In genomic region chr5:142834504-142834903, GRCh38 we compare ENCODE assay signal across 28 cellular contexts.
"Had no signal": no experiment of that assay in that cellular context is flagged by ENCODE, and none has a peak within 500 bp of the region (broad histone marks: within the 10 kb centered on the region; RNA-seq: fewer than 3 reads in every experiment).

No MANE protein-coding gene starts in this region.

- H3K27me3 Mint-ChIP-seq: activated CD4-positive, alpha-beta T cell treated with anti-CD3 and anti-CD28 coated beads for 36 hours; activated naive CD8-positive, alpha-beta T cell; activated T-cell treated with anti-CD3 and anti-CD28 coated beads, Interleukin-2, amount 50 U/mL, for 24 hours; activated T-helper 17 cell treated with anti-CD3 and anti-CD28 coated beads, Interleukin-2, amount 50 U/mL, for 72 hours; stimulated activated naive B cell treated with anti-CD40 and anti-IgM and Interleukin-4, amounts not matched to agents 10 μg/mL and 1 μg/mL and 100 μg/mL, for 72 hours had no signal

- H3K4me3 Mint-ChIP-seq: activated CD4-positive, alpha-beta T cell treated with anti-CD3 and anti-CD28 coated beads for 36 hours; activated naive CD8-positive, alpha-beta T cell; activated T-cell treated with anti-CD3 and anti-CD28 coated beads, Interleukin-2, amount 50 U/mL, for 24 hours; activated T-helper 17 cell treated with anti-CD3 and anti-CD28 coated beads, Interleukin-2, amount 50 U/mL, for 72 hours; stimulated activated naive B cell treated with anti-CD40 and anti-IgM and Interleukin-4, amounts not matched to agents 10 μg/mL and 1 μg/mL and 100 μg/mL, for 72 hours; WTC11 had no signal

- H3K9me3 Mint-ChIP-seq: activated T-cell treated with anti-CD3 and anti-CD28 coated beads, Interleukin-2, amount 50 U/mL, for 24 hours; activated T-helper 17 cell treated with anti-CD3 and anti-CD28 coated beads, Interleukin-2, amount 50 U/mL, for 72 hours; natural killer cell treated with Interleukin-12 subunit alpha and Interleukin-12 subunit beta and Interleukin-15 and Interleukin-18, amount 100 ng/mL, for 72 hours; stimulated activated naive B cell treated with anti-CD40 and anti-IgM and Interleukin-4, amounts not matched to agents 10 μg/mL and 1 μg/mL and 100 μg/mL, for 72 hours; WTC11 had no signal

- H3K27ac Mint-ChIP-seq: activated CD4-positive, alpha-beta T cell treated with anti-CD3 and anti-CD28 coated beads for 36 hours; activated naive CD8-positive, alpha-beta T cell; activated T-cell treated with anti-CD3 and anti-CD28 coated beads, Interleukin-2, amount 50 U/mL, for 24 hours; activated T-helper 17 cell treated with anti-CD3 and anti-CD28 coated beads, Interleukin-2, amount 50 U/mL, for 72 hours; stimulated activated naive B cell treated with anti-CD40 and anti-IgM and Interleukin-4, amounts not matched to agents 10 μg/mL and 1 μg/mL and 100 μg/mL, for 72 hours; WTC11 had no signal

- H3K27ac ChIP-seq: adrenal gland, ascending aorta, brain microvascular endothelial cell, dorsolateral prefrontal cortex, lower lobe of right lung, pancreas, psoas muscle, right lobe of liver, skin epidermis, thoracic aorta, upper lobe of left lung had no signal

- H3K36me3 ChIP-seq: adrenal gland, ascending aorta, brain microvascular endothelial cell, heart right ventricle, lower lobe of right lung, pancreas, right lobe of liver, thoracic aorta, upper lobe of left lung had no signal

- H3K9me3 ChIP-seq: adrenal gland, ascending aorta, heart right ventricle, lower lobe of right lung, pancreas, psoas muscle, right lobe of liver, thoracic aorta, upper lobe of left lung had no signal

- H3K36me3 Mint-ChIP-seq: natural killer cell treated with Interleukin-12 subunit alpha and Interleukin-12 subunit beta and Interleukin-15 and Interleukin-18, amount 100 ng/mL, for 72 hours; stimulated activated naive B cell treated with anti-CD40 and anti-IgM and Interleukin-4, amounts not matched to agents 10 μg/mL and 1 μg/mL and 100 μg/mL, for 72 hours; WTC11 had no signal

- H3K27me3 ChIP-seq: adrenal gland, ascending aorta, brain microvascular endothelial cell, dorsolateral prefrontal cortex, heart right ventricle, pancreas, right lobe of liver, upper lobe of left lung had no signal

- H3K4me1 ChIP-seq: right lobe of liver had no signal

- H3K4me3 ChIP-seq: adrenal gland, ascending aorta, dorsolateral prefrontal cortex, heart right ventricle, lower lobe of right lung, pancreas, psoas muscle, right lobe of liver, skin epidermis, thoracic aorta, upper lobe of left lung had no signal

- H3K4me1 Mint-ChIP-seq: activated T-helper 17 cell treated with anti-CD3 and anti-CD28 coated beads, Interleukin-2, amount 50 U/mL, for 72 hours had no signal

- ATAC-seq: activated CD4-positive, alpha-beta T cell treated with anti-CD3 and anti-CD28 coated beads for 36 hours; activated T-helper 17 cell treated with anti-CD3 and anti-CD28 coated beads, Interleukin-2, amount 50 U/mL, for 72 hours; heart right ventricle; lower lobe of right lung; natural killer cell treated with Interleukin-12 subunit alpha and Interleukin-12 subunit beta and Interleukin-15 and Interleukin-18, amount 100 ng/mL, for 72 hours; psoas muscle; stimulated activated naive B cell treated with anti-CD40 and anti-IgM and Interleukin-4, amounts not matched to agents 10 μg/mL and 1 μg/mL and 100 μg/mL, for 72 hours; WTC11 had no signal

- DNase-seq: activated CD4-positive, alpha-beta T cell treated with anti-CD3 and anti-CD28 coated beads for 36 hours; activated CD4-positive, alpha-beta T cell treated with anti-CD3 and anti-CD28 coated beads, Interleukin-2, amount 50 U/mL, for 4 hours; activated CD8-positive, alpha-beta memory T cell treated with anti-CD3 and anti-CD28 coated beads for 24 hours; activated CD8-positive, alpha-beta memory T cell treated with anti-CD3 and anti-CD28 coated beads, Interleukin-2, amount 50 U/mL, for 4 hours; activated T-cell treated with anti-CD3 and anti-CD28 coated beads, Interleukin-2, amount 50 U/mL, for 24 hours; adrenal gland; brain microvascular endothelial cell; caudate nucleus; dorsolateral prefrontal cortex; heart right ventricle; islet precursor cell; left cardiac atrium; lower lobe of right lung; pancreas; psoas muscle; right lobe of liver; stimulated activated CD4-positive, alpha-beta T cell treated with anti-CD3 and anti-CD28 coated beads, Interleukin-2, amount 100 ng/mL, for 24 hours; stimulated activated CD8-positive, alpha-beta memory T cell treated with anti-CD3 and anti-CD28 coated beads, Interleukin-4, amount 100 ng/mL, for 48 hours; stimulated activated naive B cell treated with anti-CD40 and anti-IgM and Interleukin-4, amounts not matched to agents 10 μg/mL and 1 μg/mL and 100 μg/mL, for 72 hours; T-helper 1 cell; upper lobe of left lung had no signal
